In genomic region chr13:26658972-26659371, GRCh38 we compare ENCODE assay signal across 13 cellular contexts.
"Had no signal": no experiment of that assay in that cellular context is flagged by ENCODE, and none has a peak within 500 bp of the region (broad histone marks: within the 10 kb centered on the region; RNA-seq: fewer than 3 reads in every experiment).

No MANE protein-coding gene starts in this region.

- H3K4me3 Mint-ChIP-seq: activated CD8-positive, alpha-beta T cell treated with anti-CD3 and anti-CD28 coated beads, Interleukin-2, amount 10 ng/mL, durations not matched to agents 7 days and 5 days; activated naive CD4-positive, alpha-beta T cell treated with anti-CD3 and anti-CD28 coated beads for 36 hours; activated T-helper 1 cell treated with anti-CD3 and anti-CD28 coated beads, Interleukin-12 subunit alpha, Interleukin-12 subunit beta, Interleukin-2, Interleukin-4 antibody, amounts not matched to agents 30 ng/mL and 10 ng/mL and 1 ng/mL, durations not matched to agents 14 hours and 24 hours and 36 hours; central memory CD8-positive, alpha-beta T cell; dendritic cell treated with granulocyte-macrophage colony-stimulating factor and Interleukin-4, amounts not matched to agents 40 ng/mL and 50 ng/mL, for 4 days; mesothelial cell of epicardium; neural crest cell had no signal

- H3K27me3 Mint-ChIP-seq: central memory CD8-positive, alpha-beta T cell; dendritic cell treated with granulocyte-macrophage colony-stimulating factor and Interleukin-4, amounts not matched to agents 40 ng/mL and 50 ng/mL, for 4 days had no signal

- H3K36me3 Mint-ChIP-seq: mesothelial cell of epicardium had no signal

- H3K4me3 ChIP-seq: lower lobe of right lung, skin epidermis, uterus had no signal

- DNase-seq: activated CD4-positive, alpha-beta T cell treated with anti-CD3 and anti-CD28 coated beads for 48 hours; activated CD8-positive, alpha-beta T cell treated with anti-CD3 and anti-CD28 coated beads, Interleukin-2, amount 10 ng/mL, durations not matched to agents 7 days and 5 days; activated naive CD4-positive, alpha-beta T cell treated with anti-CD3 and anti-CD28 coated beads for 36 hours; lower lobe of right lung; retina; stimulated activated CD4-positive, alpha-beta T cell treated with anti-CD3 and anti-CD28 coated beads, Interleukin-4, amount 100 ng/mL, for 4 hours; uterus had no signal

- H3K36me3 ChIP-seq: lower lobe of right lung, uterus had no signal

- H3K4me1 Mint-ChIP-seq: central memory CD8-positive, alpha-beta T cell; mesothelial cell of epicardium had no signal

- H3K27me3 ChIP-seq: uterus had no signal

- H3K27ac Mint-ChIP-seq: activated CD8-positive, alpha-beta T cell treated with anti-CD3 and anti-CD28 coated beads, Interleukin-2, amount 10 ng/mL, durations not matched to agents 7 days and 5 days; activated naive CD4-positive, alpha-beta T cell treated with anti-CD3 and anti-CD28 coated beads for 36 hours; activated T-helper 1 cell treated with anti-CD3 and anti-CD28 coated beads, Interleukin-12 subunit alpha, Interleukin-12 subunit beta, Interleukin-2, Interleukin-4 antibody, amounts not matched to agents 30 ng/mL and 10 ng/mL and 1 ng/mL, durations not matched to agents 14 hours and 24 hours and 36 hours; dendritic cell treated with granulocyte-macrophage colony-stimulating factor and Interleukin-4, amounts not matched to agents 40 ng/mL and 50 ng/mL, for 4 days; mesothelial cell of epicardium had no signal

- H3K27ac ChIP-seq: lower lobe of right lung, skin epidermis, uterus had no signal

- H3K9me3 Mint-ChIP-seq: activated naive CD4-positive, alpha-beta T cell treated with anti-CD3 and anti-CD28 coated beads for 36 hours; activated T-helper 1 cell treated with anti-CD3 and anti-CD28 coated beads, Interleukin-12 subunit alpha, Interleukin-12 subunit beta, Interleukin-2, Interleukin-4 antibody, amounts not matched to agents 30 ng/mL and 10 ng/mL and 1 ng/mL, durations not matched to agents 14 hours and 24 hours and 36 hours; central memory CD8-positive, alpha-beta T cell; dendritic cell treated with granulocyte-macrophage colony-stimulating factor and Interleukin-4, amounts not matched to agents 40 ng/mL and 50 ng/mL, for 4 days; mesothelial cell of epicardium had no signal

- H3K4me1 ChIP-seq: lower lobe of right lung, uterus had no signal

- H3K9me3 ChIP-seq: lower lobe of right lung, uterus had no signal
